18 cellular contexts compared by ENCODE assay signal in the genomic region with DNA sequence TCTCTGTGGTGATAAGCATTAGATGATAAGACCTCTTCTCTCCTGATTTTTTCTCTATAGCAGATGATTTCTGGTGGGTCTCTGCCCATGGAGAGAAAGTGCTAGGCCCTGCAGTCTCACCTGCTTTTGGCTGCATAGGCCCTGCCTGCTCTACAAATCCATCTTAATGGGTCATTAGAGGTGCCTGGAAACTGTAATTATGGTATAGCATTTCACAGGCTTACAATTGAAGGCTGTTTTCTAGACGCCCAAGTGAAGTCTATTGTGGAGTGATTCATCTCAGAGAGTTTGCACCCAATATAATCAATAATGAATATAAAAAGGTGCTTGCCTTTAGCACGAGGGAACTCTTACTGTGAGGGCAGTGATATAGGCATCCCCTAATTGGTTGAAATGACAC. TPM values are rescaled to one million over a fixed set of nuclear protein-coding genes. Genes with fewer than 3 reads are reported as not detected.
"Had no signal": no experiment of that assay in that cellular context is flagged by ENCODE, and none has a peak within 500 bp of the region (broad histone marks: within the 10 kb centered on the region; RNA-seq: fewer than 3 reads in every experiment).

No MANE protein-coding gene starts in this region.

- H3K36me3 Mint-ChIP-seq: activated naive CD4-positive, alpha-beta T cell treated with anti-CD3 and anti-CD28 coated beads, Interleukin-2, amount 50 U/mL, for 72 hours; natural killer cell; stimulated activated naive B cell treated with anti-CD40 and anti-IgM and Interleukin-4, amounts not matched to agents 10 μg/mL and 1 μg/mL and 100 μg/mL, for 72 hours; WTC11 had no signal

- H3K9me3 ChIP-seq: gastroesophageal sphincter, heart right ventricle, neutrophil, thyroid gland had no signal

- ATAC-seq: activated CD8-positive, alpha-beta T cell treated with anti-CD3 and anti-CD28 coated beads, Interleukin-2, amount 10 ng/mL, durations not matched to agents 7 days and 5 days; activated naive CD4-positive, alpha-beta T cell treated with anti-CD3 and anti-CD28 coated beads, Interleukin-2, amount 50 U/mL, for 72 hours; gastroesophageal sphincter; heart right ventricle; natural killer cell; stimulated activated naive B cell treated with anti-CD40 and anti-IgM and Interleukin-4, amounts not matched to agents 10 μg/mL and 1 μg/mL and 100 μg/mL, for 72 hours; WTC11 had no signal

- H3K9me3 Mint-ChIP-seq: activated CD4-positive, alpha-beta T cell treated with anti-CD3 and anti-CD28 coated beads, Interleukin-2, amount 10 ng/mL, durations not matched to agents 24 days and 14 days; activated naive CD4-positive, alpha-beta T cell treated with anti-CD3 and anti-CD28 coated beads, Interleukin-2, amount 50 U/mL, for 72 hours; natural killer cell; stimulated activated naive B cell treated with anti-CD40 and anti-IgM and Interleukin-4, amounts not matched to agents 10 μg/mL and 1 μg/mL and 100 μg/mL, for 72 hours; WTC11 had no signal

- H3K4me3 ChIP-seq: gastroesophageal sphincter, heart right ventricle, thyroid gland had no signal

- H3K4me1 Mint-ChIP-seq: activated CD4-positive, alpha-beta T cell treated with anti-CD3 and anti-CD28 coated beads, Interleukin-2, amount 10 ng/mL, durations not matched to agents 24 days and 14 days; natural killer cell; stimulated activated naive B cell treated with anti-CD40 and anti-IgM and Interleukin-4, amounts not matched to agents 10 μg/mL and 1 μg/mL and 100 μg/mL, for 72 hours had no signal

- DNase-seq: activated CD4-positive, alpha-beta T cell treated with anti-CD3 and anti-CD28 coated beads, Interleukin-2, amount 10 ng/mL, durations not matched to agents 24 days and 14 days; activated CD8-positive, alpha-beta memory T cell treated with anti-CD3 and anti-CD28 coated beads, Interleukin-2, amount 50 U/mL, for 4 hours; activated CD8-positive, alpha-beta T cell treated with anti-CD3 and anti-CD28 coated beads, Interleukin-2, amount 10 ng/mL, durations not matched to agents 7 days and 5 days; activated gamma-delta T cell; activated T-cell treated with anti-CD3 and anti-CD28 coated beads, Interleukin-2, amount 50 U/mL, for 48 hours; heart right ventricle; mesendoderm; natural killer cell; stimulated activated CD4-positive, alpha-beta T cell treated with anti-CD3 and anti-CD28 coated beads, Interleukin-2, amount 100 ng/mL, for 48 hours; stimulated activated naive B cell treated with anti-CD40 and anti-IgM and Interleukin-4, amounts not matched to agents 10 μg/mL and 1 μg/mL and 100 μg/mL, for 72 hours; thyroid gland had no signal

- H3K4me3 Mint-ChIP-seq: activated CD4-positive, alpha-beta T cell treated with anti-CD3 and anti-CD28 coated beads, Interleukin-2, amount 10 ng/mL, durations not matched to agents 24 days and 14 days; activated CD8-positive, alpha-beta T cell treated with anti-CD3 and anti-CD28 coated beads, Interleukin-2, amount 10 ng/mL, durations not matched to agents 7 days and 5 days; natural killer cell; stimulated activated naive B cell treated with anti-CD40 and anti-IgM and Interleukin-4, amounts not matched to agents 10 μg/mL and 1 μg/mL and 100 μg/mL, for 72 hours; WTC11 had no signal

- H3K27ac ChIP-seq: gastroesophageal sphincter, heart right ventricle, neutrophil, thyroid gland had no signal

- H3K27ac Mint-ChIP-seq: activated CD4-positive, alpha-beta T cell treated with anti-CD3 and anti-CD28 coated beads, Interleukin-2, amount 10 ng/mL, durations not matched to agents 24 days and 14 days; activated CD8-positive, alpha-beta T cell treated with anti-CD3 and anti-CD28 coated beads, Interleukin-2, amount 10 ng/mL, durations not matched to agents 7 days and 5 days; activated naive CD4-positive, alpha-beta T cell treated with anti-CD3 and anti-CD28 coated beads, Interleukin-2, amount 50 U/mL, for 72 hours; natural killer cell; stimulated activated naive B cell treated with anti-CD40 and anti-IgM and Interleukin-4, amounts not matched to agents 10 μg/mL and 1 μg/mL and 100 μg/mL, for 72 hours; WTC11 had no signal

- H3K36me3 ChIP-seq: gastroesophageal sphincter, heart right ventricle, neutrophil, thyroid gland had no signal

- H3K4me1 ChIP-seq: gastroesophageal sphincter, heart right ventricle, thyroid gland had no signal

RNA-seq across cellular contexts. Expression of gene NEUROG1, which starts 33.8 kb away (rescaled TPM):
- total RNA-seq: activated CD4-positive, alpha-beta T cell treated with anti-CD3 and anti-CD28 coated beads, Interleukin-2, amount 10 ng/mL, durations not matched to agents 24 days and 14 days; activated CD8-positive, alpha-beta T cell treated with anti-CD3 and anti-CD28 coated beads, Interleukin-2, amount 10 ng/mL, durations not matched to agents 7 days and 5 days; activated naive CD4-positive, alpha-beta T cell treated with anti-CD3 and anti-CD28 coated beads, Interleukin-2, amount 50 U/mL, for 72 hours; cardiac septum; gastroesophageal sphincter; heart right ventricle; lower leg skin; natural killer cell; posterior vena cava; thyroid gland had no signal

RNA-seq across cellular contexts. Expression of gene TIFAB, which starts 49.8 kb away (rescaled TPM):
- total RNA-seq: activated CD4-positive, alpha-beta T cell treated with anti-CD3 and anti-CD28 coated beads, Interleukin-2, amount 10 ng/mL, durations not matched to agents 24 days and 14 days; activated CD8-positive, alpha-beta T cell treated with anti-CD3 and anti-CD28 coated beads, Interleukin-2, amount 10 ng/mL, durations not matched to agents 7 days and 5 days; activated naive CD4-positive, alpha-beta T cell treated with anti-CD3 and anti-CD28 coated beads, Interleukin-2, amount 50 U/mL, for 72 hours; cardiac septum; gastroesophageal sphincter; posterior vena cava; thyroid gland; WTC11 had no signal

RNA-seq across cellular contexts. Expression of gene DCANP1, which starts 54.8 kb away (rescaled TPM):
- total RNA-seq: activated CD4-positive, alpha-beta T cell treated with anti-CD3 and anti-CD28 coated beads, Interleukin-2, amount 10 ng/mL, durations not matched to agents 24 days and 14 days; activated CD8-positive, alpha-beta T cell treated with anti-CD3 and anti-CD28 coated beads, Interleukin-2, amount 10 ng/mL, durations not matched to agents 7 days and 5 days; activated naive CD4-positive, alpha-beta T cell treated with anti-CD3 and anti-CD28 coated beads, Interleukin-2, amount 50 U/mL, for 72 hours; cardiac septum; gastroesophageal sphincter; heart right ventricle; lower leg skin; posterior vena cava; thyroid gland; WTC11 had no signal
